In genomic region chr10:110491346-110491745, GRCh38 we compare ENCODE assay signal across 32 cellular contexts. TPM values are rescaled to one million over a fixed set of nuclear protein-coding genes. Genes with fewer than 3 reads are reported as not detected.
DNase-seq lines count a peak whose midpoint lies in the region; ATAC-seq and TF ChIP-seq lines count a peak whose summit lies in the region.
"Had no signal": no experiment of that assay in that cellular context is flagged by ENCODE, and none has a peak within 500 bp of the region (broad histone marks: within the 10 kb centered on the region; RNA-seq: fewer than 3 reads in every experiment).

No MANE protein-coding gene starts in this region.

- peaks cover 8% of the 10 kb centered on the region for H3K36me3 Mint-ChIP-seq in stimulated activated memory B cell treated with anti-CD40 and anti-IgM and Interleukin-4, amounts not matched to agents 10 μg/mL and 1 μg/mL and 100 μg/mL, for 72 hours
- H3K36me3 Mint-ChIP-seq: activated naive CD4-positive, alpha-beta T cell treated with anti-CD3 and anti-CD28 coated beads, Interleukin-2, amount 50 U/mL, for 72 hours; memory B cell had no signal

- no peak for ATAC-seq in RWPE2 (ENCODE audit: low read depth)
- ATAC-seq in stimulated activated memory B cell treated with anti-CD40 and anti-IgM and Interleukin-4, amounts not matched to agents 10 μg/mL and 1 μg/mL and 100 μg/mL, for 72 hours, result no peak
- ATAC-seq: activated naive CD4-positive, alpha-beta T cell treated with anti-CD3 and anti-CD28 coated beads, Interleukin-2, amount 50 U/mL, for 72 hours; left lung; stimulated activated naive CD8-positive, alpha-beta T cell treated with anti-CD3 and anti-CD28 coated beads, Interleukin-15, amount 100 ng/mL, for 72 hours had no signal

- H3K27me3 ChIP-seq in RWPE2 (ENCODE audit: insufficient read depth, poor library complexity, severe bottlenecking), result no peaks in the 10 kb centered on the region
- peaks cover 0 to 26% (median 0%) of the 10 kb centered on the region in 7 donors for H3K27me3 ChIP-seq in spleen (replicated peaks in 1 of 7)
- H3K27me3 ChIP-seq in SJCRH30, result no peaks in the 10 kb centered on the region
- H3K27me3 ChIP-seq: ovary, thyroid gland had no signal

- H3K4me1 ChIP-seq in RWPE2 (ENCODE audit: insufficient read depth, poor library complexity, severe bottlenecking) (peaks cover 61% of the 10 kb centered on the region), spleen (peaks cover 0 to 37% (median 15%) of the 10 kb centered on the region in 6 donors), SJCRH30 (peaks cover 42% of the 10 kb centered on the region)

- H3K9me3 ChIP-seq in RWPE2 (ENCODE audit: severe bottlenecking) (no peaks in the 10 kb centered on the region), spleen (no peaks in the 10 kb centered on the region), SJCRH30 (replicated peaks) (no peaks in the 10 kb centered on the region)
- H3K9me3 ChIP-seq: left lung, ovary, thyroid gland had no signal

- TF ChIP-seq CTCF in RWPE2 (IDR thresholded peaks at IDR 0.05; ENCODE audit: poor library complexity, severe bottlenecking) (no peak), spleen (IDR thresholded peaks at IDR 0.05 in 8 of 11, conservative IDR thresholded peaks at IDR 0.05 in 3 of 11) (no peak)

- H3K27me3 Mint-ChIP-seq in stimulated activated memory B cell treated with anti-CD40 and anti-IgM and Interleukin-4, amounts not matched to agents 10 μg/mL and 1 μg/mL and 100 μg/mL, for 72 hours, result peaks cover 34% of the 10 kb centered on the region

- no peak for TF ChIP-seq POLR2A in spleen (IDR thresholded peaks at IDR 0.05)

- H3K4me3 Mint-ChIP-seq in stimulated activated memory B cell treated with anti-CD40 and anti-IgM and Interleukin-4, amounts not matched to agents 10 μg/mL and 1 μg/mL and 100 μg/mL, for 72 hours, result no peak overlapping the region
- H3K4me3 Mint-ChIP-seq: memory B cell; stimulated activated naive CD8-positive, alpha-beta T cell treated with anti-CD3 and anti-CD28 coated beads, Interleukin-15, amount 100 ng/mL, for 72 hours had no signal

- H3K36me3 ChIP-seq in RWPE2 (ENCODE audit: low read depth) (no peaks in the 10 kb centered on the region), spleen (no peaks in the 10 kb centered on the region), SJCRH30 (no peaks in the 10 kb centered on the region)
- H3K36me3 ChIP-seq: left lung, ovary, thyroid gland had no signal

- no peaks in the 10 kb centered on the region for H3K9me3 Mint-ChIP-seq in stimulated activated memory B cell treated with anti-CD40 and anti-IgM and Interleukin-4, amounts not matched to agents 10 μg/mL and 1 μg/mL and 100 μg/mL, for 72 hours
- H3K9me3 Mint-ChIP-seq: activated naive CD4-positive, alpha-beta T cell treated with anti-CD3 and anti-CD28 coated beads, Interleukin-2, amount 50 U/mL, for 72 hours; memory B cell; stimulated activated naive CD8-positive, alpha-beta T cell treated with anti-CD3 and anti-CD28 coated beads, Interleukin-15, amount 100 ng/mL, for 72 hours had no signal

- 77 to 83% (median 83%) methylated on average over 2 of the region's 2 CpGs for WGBS in spleen, 5 donors

- H3K27ac ChIP-seq in RWPE2 (ENCODE audit: poor library complexity, severe bottlenecking), result peak overlapping the region; percentile 92
- no peak overlapping the region for H3K27ac ChIP-seq in spleen
- H3K27ac ChIP-seq in SJCRH30, result no peak overlapping the region
- H3K27ac ChIP-seq: 22Rv1, KMS-11, left lung, ovary, thyroid gland, VCaP had no signal

- H3K4me3 ChIP-seq in RWPE2 (ENCODE audit: severe bottlenecking) (no peak overlapping the region), spleen (no peak overlapping the region), SJCRH30 (no peak overlapping the region)
- H3K4me3 ChIP-seq: left lung, ovary, smooth muscle cell, thyroid gland had no signal

- intact Hi-C loops in spleen (cut with DNase I; ENCODE audit: low total_unique reads), result no loop called here

- no peak overlapping the region for H3K27ac Mint-ChIP-seq in stimulated activated memory B cell treated with anti-CD40 and anti-IgM and Interleukin-4, amounts not matched to agents 10 μg/mL and 1 μg/mL and 100 μg/mL, for 72 hours
- H3K27ac Mint-ChIP-seq: activated naive CD4-positive, alpha-beta T cell treated with anti-CD3 and anti-CD28 coated beads, Interleukin-2, amount 50 U/mL, for 72 hours; memory B cell had no signal

- DNase-seq in A172 (ENCODE audit: low spot score) (peak; percentile 66), HCEC 1CT (peak; percentile 85), RWPE2 (ENCODE audit: low spot score) (no peak), iris pigment epithelial cell (ENCODE audit: low read depth) (peak; percentile 62), spleen (no peak), SJCRH30 (no peak), NCI-H2227 treated with DMSO at 0.1 percent for 48 hours (lab: John Stamatoyannopoulos, UW) (no peak)
- DNase-seq: activated CD4-positive, alpha-beta T cell treated with anti-CD3 and anti-CD28 coated beads for 4 hours; activated effector memory CD4-positive, alpha-beta T cell treated with Interleukin-2 at 50 U/mL for 16 hours; DMS79 treated with DMSO at 0.1 percent for 48 hours; effector CD4-positive, alpha-beta T cell; head of caudate nucleus; islet precursor cell; left lung; NCI-H1436; NCI-H2081 treated with DMSO at 0.1 percent for 48 hours; NCI-H226; NCI-H526 treated with DMSO at 0.1 percent for 48 hours; ovary; retina; SHP77 treated with DMSO at 0.1 percent for 48 hours; stimulated activated CD4-positive, alpha-beta T cell treated with anti-CD3 and anti-CD28 coated beads, Interleukin-1b, Interleukin-23, amount 100 ng/mL, for 48 hours; stimulated activated naive CD8-positive, alpha-beta T cell treated with anti-CD3 and anti-CD28 coated beads, Interleukin-15, amount 100 ng/mL, for 72 hours; T-helper 9 cell; thyroid gland had no signal

- H3K4me1 Mint-ChIP-seq in stimulated activated memory B cell treated with anti-CD40 and anti-IgM and Interleukin-4, amounts not matched to agents 10 μg/mL and 1 μg/mL and 100 μg/mL, for 72 hours, result peaks cover 39% of the 10 kb centered on the region

RNA-seq across cellular contexts. Expression of gene DUSP5, which starts 6.4 kb away (rescaled TPM):
- 6.8 and 9.5 TPM in 2 replicates for total RNA-seq in A172 (2014; rRNA removed; shearing (Covaris generic))
- 10 to 100 TPM; 17.2 to 71.8 (median 35.6) TPM for total RNA-seq in spleen
- polyA plus RNA-seq in spleen, result 10 to 100 TPM in 2 of 3 donors, 1 to 10 TPM in 1; 9.7 to 17.2 (median 15.7) TPM
- total RNA-seq in SJCRH30 (2014; rRNA removed; shearing (Covaris generic)), result 5.3 and 6.0 TPM in 2 replicates

Comparison
In these comparisons a context has a peak if more than half of its experiments do, and no peak if none do; other contexts are left out.
1. DNase-seq: peak in A172 (single experiment), HCEC 1CT (single experiment) and iris pigment epithelial cell (single experiment); none in RWPE2 (single experiment), spleen (single experiment), SJCRH30 (0 of 2) and NCI-H2227 treated with DMSO at 0.1 percent for 48 hours (single experiment).